19 cellular contexts compared by ENCODE assay signal in the genomic region with DNA sequence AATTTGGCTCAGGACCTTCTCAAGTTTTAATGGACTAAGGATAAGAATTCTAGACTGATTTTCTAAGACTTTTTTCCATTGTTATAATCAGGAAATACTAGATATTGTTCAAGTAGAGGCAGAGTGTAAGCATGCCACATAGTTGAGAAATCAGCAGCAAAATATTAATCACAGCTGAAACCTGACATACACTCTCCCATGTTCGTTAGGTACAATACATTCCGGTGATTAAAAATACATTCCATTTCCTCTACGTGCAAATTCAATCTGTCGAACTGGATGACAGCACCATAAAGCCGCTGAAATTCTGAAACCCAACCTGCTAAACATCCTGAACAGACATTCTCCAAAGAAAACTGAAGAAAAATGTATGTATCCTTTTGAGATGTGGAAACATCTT.
DNase-seq lines count a peak whose midpoint lies in the region; ATAC-seq and TF ChIP-seq lines count a peak whose summit lies in the region.
"Had no signal": no experiment of that assay in that cellular context is flagged by ENCODE, and none has a peak within 500 bp of the region (broad histone marks: within the 10 kb centered on the region; RNA-seq: fewer than 3 reads in every experiment).

No MANE protein-coding gene starts in this region.

- H3K4me2 ChIP-seq in SK-N-SH (peak overlapping the region; percentile 71), skeletal muscle satellite cell (ENCODE audit: low read length) (peak overlapping the region; percentile 71), neuronal stem cell (ENCODE audit: insufficient read depth, low read length, poor library complexity, severe bottlenecking) (no peak overlapping the region)

- H3K27ac ChIP-seq in SK-N-SH (ENCODE audit: low read depth in 2 of 2, low read length in 1 of 2) (peak overlapping the region; percentile 79 to 85), esophagus squamous epithelium (peak overlapping the region; percentile 56 to 77 (median 64)), neuronal stem cell (replicated peaks; ENCODE audit: low read length) (no peak overlapping the region)
- H3K27ac ChIP-seq: C4-2B, esophagus muscularis mucosa had no signal

- H3K23ac ChIP-seq in neuronal stem cell (ENCODE audit: low read depth, low read length, poor library complexity), result no peak overlapping the region

- no peak overlapping the region for H4K91ac ChIP-seq in neuronal stem cell (ENCODE audit: low read depth, low read length, poor library complexity)

- H3K9me3 Mint-ChIP-seq in activated CD4-positive, alpha-beta memory T cell treated with anti-CD3 and anti-CD28 coated beads for 36 hours, result no peaks in the 10 kb centered on the region
- no peaks in the 10 kb centered on the region for H3K9me3 Mint-ChIP-seq in activated CD4-positive, alpha-beta memory T cell treated with anti-CD3 and anti-CD28 coated beads, Interleukin-2, amount 10 ng/mL, durations not matched to agents 7 days and 5 days
- H3K9me3 Mint-ChIP-seq: activated naive CD4-positive, alpha-beta T cell treated with anti-CD3 and anti-CD28 coated beads, Interleukin-2, amount 50 U/mL, for 24 hours; natural killer cell treated with Interleukin-12 subunit alpha and Interleukin-12 subunit beta and Interleukin-15 and Interleukin-18, amount 100 ng/mL, for 72 hours had no signal

- H3K27me3 ChIP-seq in SK-N-SH (ENCODE audit: insufficient read depth), result no peaks in the 10 kb centered on the region
- peaks cover 0 to 2% (median 0%) of the 10 kb centered on the region in 4 donors for H3K27me3 ChIP-seq in esophagus squamous epithelium
- H3K27me3 ChIP-seq in skeletal muscle satellite cell (ENCODE audit: control insufficient read depth, insufficient read depth, low read length), result no peaks in the 10 kb centered on the region
- no peaks in the 10 kb centered on the region for H3K27me3 ChIP-seq in neuronal stem cell (ENCODE audit: control insufficient read depth in 3 of 3, insufficient read depth in 3 of 3, low read depth in 1 of 3, low read length in 3 of 3)

- peaks cover 77% of the 10 kb centered on the region for H3K4me1 Mint-ChIP-seq in activated CD4-positive, alpha-beta memory T cell treated with anti-CD3 and anti-CD28 coated beads for 36 hours (ENCODE audit: low read depth)
- H3K4me1 Mint-ChIP-seq in activated CD4-positive, alpha-beta memory T cell treated with anti-CD3 and anti-CD28 coated beads, Interleukin-2, amount 10 ng/mL, durations not matched to agents 7 days and 5 days, result peaks cover 74% of the 10 kb centered on the region
- H3K4me1 Mint-ChIP-seq: brain had no signal

- no peak overlapping the region for H2BK120ac ChIP-seq in neuronal stem cell (ENCODE audit: low read depth, low read length)

- H3K4me3 Mint-ChIP-seq in activated CD4-positive, alpha-beta memory T cell treated with anti-CD3 and anti-CD28 coated beads for 36 hours, result no peak overlapping the region
- H3K4me3 Mint-ChIP-seq in activated CD4-positive, alpha-beta memory T cell treated with anti-CD3 and anti-CD28 coated beads, Interleukin-2, amount 10 ng/mL, durations not matched to agents 7 days and 5 days, result no peak overlapping the region
- H3K4me3 Mint-ChIP-seq: activated naive CD4-positive, alpha-beta T cell treated with anti-CD3 and anti-CD28 coated beads, Interleukin-2, amount 50 U/mL, for 24 hours; brain had no signal

- no peak overlapping the region for H2AK5ac ChIP-seq in neuronal stem cell (ENCODE audit: low read depth, low read length)

- H3K9me3 ChIP-seq in SK-N-SH, result peaks cover 8% of the 10 kb centered on the region; the same call in 1 of the 2 replicates
- no peaks in the 10 kb centered on the region for H3K9me3 ChIP-seq in esophagus squamous epithelium
- H3K9me3 ChIP-seq in skeletal muscle satellite cell (replicated peaks; ENCODE audit: low read length), result peaks cover 7% of the 10 kb centered on the region
- H3K9me3 ChIP-seq in neuronal stem cell (replicated peaks in 1 of 2; ENCODE audit: control insufficient read depth in 2 of 2, insufficient read depth in 1 of 2, low read depth in 1 of 2, low read length in 2 of 2), result peaks cover 0 to 9% of the 10 kb centered on the region in 2 donors

- peaks cover 39% of the 10 kb centered on the region for H3F3A ChIP-seq in SK-N-SH (replicated peaks; ENCODE audit: insufficient read depth)

- TF ChIP-seq RAD21 in SK-N-SH (IDR thresholded peaks at IDR 0.05; ENCODE audit: low read length), result no peak

- DNase-seq in activated CD4-positive, alpha-beta memory T cell treated with anti-CD3 and anti-CD28 coated beads for 36 hours, result no peak
- DNase-seq in activated CD4-positive, alpha-beta memory T cell treated with anti-CD3 and anti-CD28 coated beads, Interleukin-2, amount 10 ng/mL, durations not matched to agents 7 days and 5 days, result no peak
- DNase-seq in SK-N-SH, result no peak
- DNase-seq in esophagus squamous epithelium (lab: John Stamatoyannopoulos, UW), result no peak
- DNase-seq in neuronal stem cell (ENCODE audit: low spot score), result no peak
- DNase-seq: activated T-cell treated with anti-CD3 and anti-CD28 coated beads for 4 hours; NCI-H1436; NCI-H2171 treated with DMSO at 0.1 percent for 48 hours; NCI-H774; stimulated activated CD8-positive, alpha-beta memory T cell treated with anti-CD3 and anti-CD28 coated beads, Interleukin-4, amount 100 ng/mL, for 48 hours had no signal

- no peaks in the 10 kb centered on the region for H3K27me3 Mint-ChIP-seq in activated CD4-positive, alpha-beta memory T cell treated with anti-CD3 and anti-CD28 coated beads for 36 hours
- no peaks in the 10 kb centered on the region for H3K27me3 Mint-ChIP-seq in activated CD4-positive, alpha-beta memory T cell treated with anti-CD3 and anti-CD28 coated beads, Interleukin-2, amount 10 ng/mL, durations not matched to agents 7 days and 5 days
- H3K27me3 Mint-ChIP-seq: activated naive CD4-positive, alpha-beta T cell treated with anti-CD3 and anti-CD28 coated beads, Interleukin-2, amount 50 U/mL, for 24 hours; brain had no signal

- H3K9me2 ChIP-seq in SK-N-SH, result no peaks in the 10 kb centered on the region

- H3K4me3 ChIP-seq in SK-N-SH (ENCODE audit: low read depth in 2 of 2, low read length in 1 of 2), result peak overlapping the region in 1 of 2 experiments; percentile 40; a peak in 2 of 4 replicates
- no peak overlapping the region for H3K4me3 ChIP-seq in esophagus squamous epithelium
- H3K4me3 ChIP-seq in skeletal muscle satellite cell (ENCODE audit: low read length), result peak overlapping the region; percentile 45
- H3K4me3 ChIP-seq in neuronal stem cell (ENCODE audit: low read length in 2 of 2), result no peak overlapping the region
- H3K4me3 ChIP-seq: esophagus muscularis mucosa, spleen had no signal

- H3K27ac Mint-ChIP-seq in activated CD4-positive, alpha-beta memory T cell treated with anti-CD3 and anti-CD28 coated beads for 36 hours, result peak overlapping the region; percentile 60
- no peak overlapping the region for H3K27ac Mint-ChIP-seq in activated CD4-positive, alpha-beta memory T cell treated with anti-CD3 and anti-CD28 coated beads, Interleukin-2, amount 10 ng/mL, durations not matched to agents 7 days and 5 days
- H3K27ac Mint-ChIP-seq: brain had no signal

- no peak overlapping the region for H3K14ac ChIP-seq in neuronal stem cell (ENCODE audit: low read length)

- H4K8ac ChIP-seq in neuronal stem cell (ENCODE audit: low read depth, low read length), result no peak overlapping the region

- H2BK15ac ChIP-seq in neuronal stem cell (ENCODE audit: low read length), result no peak overlapping the region

- no peak overlapping the region for H2BK5ac ChIP-seq in neuronal stem cell (ENCODE audit: low read length)

- peaks cover 0 to 23% of the 10 kb centered on the region in 2 experiments for H3K36me3 ChIP-seq in SK-N-SH (replicated peaks in 1 of 2; ENCODE audit: control insufficient read depth in 1 of 2, insufficient read depth in 2 of 2, low read length in 1 of 2)
- H3K36me3 ChIP-seq in esophagus squamous epithelium, result no peaks in the 10 kb centered on the region
- H3K36me3 ChIP-seq in skeletal muscle satellite cell (ENCODE audit: insufficient read depth, low read length), result no peaks in the 10 kb centered on the region
- H3K36me3 ChIP-seq in neuronal stem cell (replicated peaks in 1 of 2; ENCODE audit: control insufficient read depth in 2 of 2, insufficient read depth in 2 of 2, low read length in 2 of 2), result peaks cover 0 to 5% of the 10 kb centered on the region in 2 donors
- H3K36me3 ChIP-seq: esophagus muscularis mucosa, spleen had no signal

- 5% methylated on average over 5 of the region's 5 CpGs for WGBS in SK-N-SH (ENCODE audit: low lambda C conversion rate)
- 24 to 53% methylated on average over 5 of the region's 5 CpGs for WGBS in esophagus squamous epithelium, 2 donors
- WGBS in neuronal stem cell (ENCODE audit: extremely low coverage in 2 of 2, insufficient read length in 2 of 2, insufficient replicate concordance in 1 of 2), 2 donors, result no CpG with 5 or more reads among the region's 5 CpGs

- POLR2A ChIA-PET in activated CD4-positive, alpha-beta memory T cell treated with anti-CD3 and anti-CD28 coated beads for 36 hours (lab: Charles Lee), result interaction anchor here (1.3 kb wide), 1 partner anchor 21 kb away, joined by 4 read pairs; no protein-coding TSS in a partner anchor
- POLR2A ChIA-PET in activated CD4-positive, alpha-beta memory T cell treated with anti-CD3 and anti-CD28 coated beads, Interleukin-2, amount 10 ng/mL, durations not matched to agents 7 days and 5 days (lab: Charles Lee), result interaction anchor here (1.4 kb wide), 1 partner anchor 10 kb away, joined by 4 read pairs; no protein-coding TSS in a partner anchor
- POLR2A ChIA-PET in SK-N-SH (lab: Yijun Ruan, JAX), result no interaction called here

- ATAC-seq in GM21515 (IDR thresholded peaks at IDR 0.05; ENCODE audit: unreplicated experiment) (no peak), GM21737 (IDR thresholded peaks at IDR 0.05; ENCODE audit: unreplicated experiment) (no peak)
- ATAC-seq: natural killer cell treated with Interleukin-12 subunit alpha and Interleukin-12 subunit beta and Interleukin-15 and Interleukin-18, amount 100 ng/mL, for 72 hours had no signal

- H3K79me1 ChIP-seq in neuronal stem cell (ENCODE audit: low read depth, low read length), result no peaks in the 10 kb centered on the region

- peak in 1 of 2 experiments; percentile 28; a peak in 1 of 4 replicates for TF ChIP-seq EP300 in SK-N-SH (IDR thresholded peaks at IDR 0.05; ENCODE audit: borderline replicate concordance in 1 of 2, low read depth in 1 of 2, low read length in 1 of 2)

- TF ChIP-seq POLR2A in esophagus squamous epithelium (IDR thresholded peaks at IDR 0.05), result no peak

- H3K36me3 Mint-ChIP-seq in activated CD4-positive, alpha-beta memory T cell treated with anti-CD3 and anti-CD28 coated beads for 36 hours, result peaks cover 36% of the 10 kb centered on the region
- peaks cover 48% of the 10 kb centered on the region for H3K36me3 Mint-ChIP-seq in activated CD4-positive, alpha-beta memory T cell treated with anti-CD3 and anti-CD28 coated beads, Interleukin-2, amount 10 ng/mL, durations not matched to agents 7 days and 5 days (ENCODE audit: low read depth)

- no peak overlapping the region for H3K18ac ChIP-seq in neuronal stem cell (ENCODE audit: low read length)

- H4K20me1 ChIP-seq in SK-N-SH (ENCODE audit: insufficient read depth), result no peaks in the 10 kb centered on the region

- no peak overlapping the region for H3K4ac ChIP-seq in neuronal stem cell (ENCODE audit: low read length)

- H3K9ac ChIP-seq in SK-N-SH (peak overlapping the region; percentile 71), skeletal muscle satellite cell (ENCODE audit: low read depth, low read length) (peak overlapping the region; percentile 74), neuronal stem cell (ENCODE audit: low read depth, low read length, poor library complexity) (no peak overlapping the region)

- H2BK12ac ChIP-seq in neuronal stem cell (ENCODE audit: low read length), result no peak overlapping the region

- H3K4me1 ChIP-seq in SK-N-SH (ENCODE audit: control insufficient read depth in 1 of 2, insufficient read depth in 2 of 2, low read depth in 1 of 2, low read length in 1 of 2), result peaks cover 0 to 38% of the 10 kb centered on the region in 2 experiments
- peaks cover 0 to 57% (median 10%) of the 10 kb centered on the region in 3 donors for H3K4me1 ChIP-seq in esophagus squamous epithelium
- peaks cover 38% of the 10 kb centered on the region for H3K4me1 ChIP-seq in skeletal muscle satellite cell (ENCODE audit: control insufficient read depth, insufficient read depth, low read length)
- peaks cover 0 to 2% of the 10 kb centered on the region in 2 donors for H3K4me1 ChIP-seq in neuronal stem cell (ENCODE audit: control insufficient read depth in 2 of 2, insufficient read depth in 1 of 2, low read depth in 1 of 2, low read length in 2 of 2)
- H3K4me1 ChIP-seq: esophagus muscularis mucosa had no signal

- intact Hi-C loops in activated CD4-positive, alpha-beta memory T cell treated with anti-CD3 and anti-CD28 coated beads for 36 hours (cut with micrococcal nuclease), result no loop called here
- intact Hi-C loops in esophagus squamous epithelium (cut with DNase I), result no loop called here

- CTCF ChIA-PET in activated CD4-positive, alpha-beta memory T cell treated with anti-CD3 and anti-CD28 coated beads for 36 hours (lab: Charles Lee), result no interaction called here
- CTCF ChIA-PET in activated CD4-positive, alpha-beta memory T cell treated with anti-CD3 and anti-CD28 coated beads, Interleukin-2, amount 10 ng/mL, durations not matched to agents 7 days and 5 days (lab: Charles Lee), result no interaction called here
- CTCF ChIA-PET in SK-N-SH (lab: Yijun Ruan, JAX), result no interaction called here

- peaks cover 98% of the 10 kb centered on the region for H3K79me2 ChIP-seq in SK-N-SH (ENCODE audit: insufficient read depth)

- TF ChIP-seq CTCF in SK-N-SH (IDR thresholded peaks at IDR 0.05) (no peak), esophagus squamous epithelium (IDR thresholded peaks at IDR 0.05) (no peak)

- H2AFZ ChIP-seq in SK-N-SH (ENCODE audit: low read depth) (no peak overlapping the region), neuronal stem cell (ENCODE audit: low read length) (no peak overlapping the region)
